In the genomic region with DNA sequence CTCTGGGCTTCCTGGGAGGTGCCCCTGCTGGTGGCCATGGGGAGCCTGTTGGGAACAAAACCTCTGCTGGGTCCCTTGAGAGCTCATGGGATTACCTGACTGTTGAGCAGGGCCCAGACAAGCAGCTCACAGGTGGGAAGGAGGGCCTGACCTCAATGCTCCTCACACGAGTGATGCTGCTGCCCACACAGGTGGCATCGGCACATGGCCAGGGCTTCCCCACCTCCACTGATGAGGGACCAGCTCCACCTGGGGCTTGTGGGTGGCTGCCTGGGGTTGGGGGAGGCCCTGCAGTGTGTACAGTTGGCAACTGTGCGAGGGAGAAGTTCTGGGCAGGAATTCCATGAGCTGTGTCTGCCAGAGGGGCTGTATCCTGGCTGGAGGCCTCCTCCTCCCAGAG, we compare ENCODE assay signal across 15 cellular contexts.
A peak's percentile ranks its signal among the peaks of the same experiment; 100 is the strongest.
DNase-seq lines count a peak whose midpoint lies in the region; ATAC-seq and TF ChIP-seq lines count a peak whose summit lies in the region.
"Had no signal": no experiment of that assay in that cellular context is flagged by ENCODE, and none has a peak within 500 bp of the region (broad histone marks: within the 10 kb centered on the region; RNA-seq: fewer than 3 reads in every experiment).

No MANE protein-coding gene starts in this region.

- peaks cover 6% of the 10 kb centered on the region for H3K4me1 Mint-ChIP-seq in endodermal cell
- H3K4me1 Mint-ChIP-seq in nephron progenitor cell, result peaks cover 30% of the 10 kb centered on the region
- H3K4me1 Mint-ChIP-seq: CD4-positive, alpha-beta memory T cell had no signal

- ATAC-seq in stimulated activated naive CD8-positive, alpha-beta T cell treated with anti-CD3 and anti-CD28 coated beads, Interleukin-15, Interleukin-2, amounts not matched to agents 100 U/mL and 50 U/mL, for 24 hours, result no peak

- no peaks in the 10 kb centered on the region for H3K36me3 Mint-ChIP-seq in endodermal cell (ENCODE audit: low read depth)
- no peaks in the 10 kb centered on the region for H3K36me3 Mint-ChIP-seq in nephron progenitor cell (ENCODE audit: low read depth)
- H3K36me3 Mint-ChIP-seq: CD14-positive monocyte; CD4-positive, alpha-beta memory T cell had no signal

- no peaks in the 10 kb centered on the region for H3K9me3 ChIP-seq in OCI-LY3 (ENCODE audit: insufficient read depth, low read length)
- no peaks in the 10 kb centered on the region for H3K9me3 ChIP-seq in endodermal cell (ENCODE audit: control insufficient read depth, low read length)
- H3K9me3 ChIP-seq: BE2C had no signal

- H4K20me1 ChIP-seq in OCI-LY3 (ENCODE audit: insufficient read depth, low read length), result no peaks in the 10 kb centered on the region

- peaks cover 3% of the 10 kb centered on the region; the same call in 1 of the 2 replicates for H3K27me3 ChIP-seq in OCI-LY3 (ENCODE audit: low read depth, low read length)
- H3K27me3 ChIP-seq in endodermal cell (ENCODE audit: control insufficient read depth, insufficient read depth, low read length, poor library complexity, severe bottlenecking), result no peaks in the 10 kb centered on the region
- H3K27me3 ChIP-seq: BE2C had no signal

- TF ChIP-seq CTCF in OCI-LY3 (IDR thresholded peaks at IDR 0.05; ENCODE audit: low read depth, low read length), result no peak
- TF ChIP-seq CTCF in endodermal cell (conservative IDR thresholded peaks at IDR 0.05), result no peak
- TF ChIP-seq CTCF in nephron progenitor cell (IDR thresholded peaks at IDR 0.05), result no peak
- TF ChIP-seq CTCF in GM10248 (IDR thresholded peaks at IDR 0.05; ENCODE audit: control extremely low read depth, extremely low read depth, low read depth, missing control alignments), result no peak

- H3K27ac Mint-ChIP-seq in endodermal cell, result no peak overlapping the region
- no peak overlapping the region for H3K27ac Mint-ChIP-seq in nephron progenitor cell
- H3K27ac Mint-ChIP-seq: CD4-positive, alpha-beta memory T cell; H9 had no signal

- H3K79me2 ChIP-seq in OCI-LY3 (ENCODE audit: low read length), result no peaks in the 10 kb centered on the region

- no peak overlapping the region for H3K4me3 Mint-ChIP-seq in endodermal cell
- no peak overlapping the region for H3K4me3 Mint-ChIP-seq in nephron progenitor cell
- H3K4me3 Mint-ChIP-seq: CD14-positive monocyte; CD4-positive, alpha-beta memory T cell; H9 had no signal

- no peaks in the 10 kb centered on the region for H3K36me3 ChIP-seq in OCI-LY3 (replicated peaks; ENCODE audit: low read depth, low read length)
- no peaks in the 10 kb centered on the region for H3K36me3 ChIP-seq in endodermal cell (ENCODE audit: control insufficient read depth, insufficient read depth, low read length)
- H3K36me3 ChIP-seq: BE2C had no signal

- H3K27ac ChIP-seq in OCI-LY3 (ENCODE audit: low read length) (peak overlapping the region; percentile 27; the same call in 1 of the 2 replicates), endodermal cell (ENCODE audit: low read depth, low read length) (no peak overlapping the region)

- DNase-seq in endodermal cell, result peak; percentile 61
- peak; percentile 69 for DNase-seq in mesenteric fat pad (ENCODE audit: low spot score)
- no peak for DNase-seq in nephron progenitor cell
- DNase-seq in stimulated activated naive CD8-positive, alpha-beta T cell treated with anti-CD3 and anti-CD28 coated beads, Interleukin-15, Interleukin-2, amounts not matched to agents 100 U/mL and 50 U/mL, for 24 hours, result no peak
- DNase-seq in OCI-M1 (lab: John Stamatoyannopoulos, UW), result no peak
- no peak for DNase-seq in GM10248 (ENCODE audit: extremely low spot score)
- DNase-seq: ACHN; BE2C; CD4-positive, alpha-beta memory T cell; DMS153; DMS79; GDM1; H9 had no signal

- 90 to 97% methylated on average over 1 to 3 of the region's 3 CpGs for WGBS in endodermal cell (ENCODE audit: insufficient coverage in 1 of 2, insufficient read length in 1 of 2), 2 experiments

- H3K4me3 ChIP-seq in OCI-LY3 (ENCODE audit: low read length) (no peak overlapping the region), endodermal cell (ENCODE audit: low read length) (no peak overlapping the region)

- H3K9me3 Mint-ChIP-seq in endodermal cell (no peaks in the 10 kb centered on the region), nephron progenitor cell (no peaks in the 10 kb centered on the region)
- H3K9me3 Mint-ChIP-seq: CD4-positive, alpha-beta memory T cell; H9 had no signal

- H3K9ac ChIP-seq in OCI-LY3 (ENCODE audit: low read length) (no peak overlapping the region), endodermal cell (ENCODE audit: extremely low read depth, low read length, poor library complexity, severe bottlenecking) (no peak overlapping the region)

- peaks cover 28% of the 10 kb centered on the region for H3K4me1 ChIP-seq in OCI-LY3 (ENCODE audit: low read length)
- H3K4me1 ChIP-seq in endodermal cell (ENCODE audit: control insufficient read depth, insufficient read depth, low read length), result peaks cover 4% of the 10 kb centered on the region
- H3K4me1 ChIP-seq: BE2C had no signal

- no peak overlapping the region for H2AFZ ChIP-seq in OCI-LY3 (ENCODE audit: low read depth, low read length)

- POLR2A ChIA-PET in GM10248 (lab: Yijun Ruan, JAX), result no interaction called here

- CTCF ChIA-PET in GM10248 (lab: Yijun Ruan, JAX), result interaction anchor here (1.1 to 1.4 kb wide), 4 partner anchors 10 to 26 kb away, joined by 3 to 5 read pairs (median 3); no protein-coding TSS in a partner anchor

- peak overlapping the region; percentile 76 for H3K4me2 ChIP-seq in OCI-LY3 (ENCODE audit: low read length)

- H3K27me3 Mint-ChIP-seq in endodermal cell (ENCODE audit: insufficient read depth) (peaks cover 14% of the 10 kb centered on the region), nephron progenitor cell (ENCODE audit: low read depth, poor library complexity) (peaks cover 21% of the 10 kb centered on the region)

Comparison
In these comparisons a context has a peak if more than half of its experiments do, and no peak if none do; other contexts are left out.
1. DNase-seq: peak in endodermal cell (single experiment) and mesenteric fat pad (single experiment); none in nephron progenitor cell (single experiment), stimulated activated naive CD8-positive, alpha-beta T cell treated with anti-CD3 and anti-CD28 coated beads, Interleukin-15, Interleukin-2, amounts not matched to agents 100 U/mL and 50 U/mL, for 24 hours (single experiment), OCI-M1 (single experiment) and GM10248 (single experiment).